8 cellular contexts compared by ENCODE assay signal in genomic region chr14:94485944-94486841, GRCh38. TPM values are rescaled to one million over a fixed set of nuclear protein-coding genes. Genes with fewer than 3 reads are reported as not detected.
DNase-seq lines count a peak whose midpoint lies in the region; ATAC-seq and TF ChIP-seq lines count a peak whose summit lies in the region.

No MANE protein-coding gene starts in this region.

- POLR2A ChIA-PET in AG04449 (lab: Yijun Ruan, JAX), result interaction anchor here (1.0 kb wide), 1 partner anchor 52 kb away, joined by 3 read pairs; no protein-coding TSS in a partner anchor

- DNase-seq in AG04449 (ENCODE audit: low read depth, low spot score) (no peak), GM13976 (ENCODE audit: low spot score) (peak; percentile 84), choroid plexus epithelial cell (ENCODE audit: low read depth) (peak; percentile 59), left colon (peak in 1 of 2 donors; percentile 43)
- DNase-seq in stimulated activated CD4-positive, alpha-beta T cell treated with anti-CD3 and anti-CD28 coated beads, Interleukin-4, amount 100 ng/mL, for 4 hours, result peak; percentile 6 to 49

- H3K36me3 ChIP-seq in Loucy (ENCODE audit: insufficient read depth, low read length), result no peaks in the 10 kb centered on the region

- CTCF ChIA-PET in AG04449 (lab: Yijun Ruan, JAX), result interaction anchor here (0.7 to 6.9 kb wide), 67 partner anchors 10 to 632 kb away, joined by 3 to 137 read pairs (median 5); partner anchors contain the start of genes SERPINA2 and SERPINA9

- no peaks in the 10 kb centered on the region for H3K9me3 ChIP-seq in Loucy (ENCODE audit: insufficient read depth, low read depth, low read length)

- no peaks in the 10 kb centered on the region for H3K4me1 ChIP-seq in Loucy (ENCODE audit: insufficient read depth, low read length, poor library complexity, severe bottlenecking)

- no peaks in the 10 kb centered on the region for H3K9me2 ChIP-seq in Loucy (replicated peaks; ENCODE audit: low read depth, low read length)

- ATAC-seq in left colon, result peak; percentile 64
- no peak for ATAC-seq in HG02571 (IDR thresholded peaks at IDR 0.05; ENCODE audit: unreplicated experiment)

- no peak overlapping the region for H2AFZ ChIP-seq in Loucy (ENCODE audit: low read length)

- no peaks in the 10 kb centered on the region for H4K20me1 ChIP-seq in Loucy (ENCODE audit: insufficient read depth, low read length, poor library complexity, severe bottlenecking)

- H3K4me3 ChIP-seq in AG04449 (ENCODE audit: low read depth, low read length) (no peak overlapping the region; the same call in 1 of the 2 replicates), Loucy (ENCODE audit: low read length, poor library complexity, severe bottlenecking) (no peak overlapping the region), WI38 (ENCODE audit: low read depth, low read length) (no peak overlapping the region), choroid plexus epithelial cell (ENCODE audit: low read depth, low read length) (peak overlapping the region; percentile 29)

- in situ Hi-C loops in GM13976 (cut with MboI; ENCODE audit: low sequenced_read_pairs, unreplicated experiment), result no loop called here

- TF ChIP-seq CTCF in AG04449 (IDR thresholded peaks at IDR 0.05; ENCODE audit: insufficient read depth, low read length, missing control alignments) (peak; percentile 98), GM13976 (IDR thresholded peaks at IDR 0.05; ENCODE audit: borderline replicate concordance, control extremely low read depth, extremely low read depth, insufficient read depth, missing control alignments) (peak; percentile 95), Loucy (conservative IDR thresholded peaks at IDR 0.05; ENCODE audit: low read length) (peak; percentile 97), WI38 (IDR thresholded peaks at IDR 0.05; ENCODE audit: low read depth, low read length) (peak; percentile 100), choroid plexus epithelial cell (conservative IDR thresholded peaks at IDR 0.05; ENCODE audit: low read depth, low read length) (peak; percentile 100)

- H3K27me3 ChIP-seq in Loucy (ENCODE audit: insufficient read depth, low read length, poor library complexity, severe bottlenecking), result no peaks in the 10 kb centered on the region

- no peak overlapping the region for H3K9ac ChIP-seq in Loucy (ENCODE audit: low read depth, low read length, poor library complexity, severe bottlenecking)

- H3K4me2 ChIP-seq in Loucy (ENCODE audit: low read depth, low read length, poor library complexity, severe bottlenecking), result no peak overlapping the region

- H3K79me2 ChIP-seq in Loucy (ENCODE audit: insufficient read depth, low read length), result no peaks in the 10 kb centered on the region

- intact Hi-C loops in left colon (cut with DNase I, micrococcal nuclease), result no loop called here

- no peaks in the 10 kb centered on the region for H3F3A ChIP-seq in Loucy (ENCODE audit: low read depth)

RNA-seq across cellular contexts. Expression of gene SERPINA9, which starts 10.2 kb away (rescaled TPM):
- not detected for total RNA-seq in left colon

RNA-seq across cellular contexts. Expression of gene SERPINA12, which starts 23.1 kb away (rescaled TPM):
- not detected for total RNA-seq in left colon

RNA-seq across cellular contexts. Expression of gene SERPINA11, which starts 33.6 kb away (rescaled TPM):
- not detected for total RNA-seq in left colon
